Comparison of ENCODE assay signal across 13 cellular contexts in genomic region chr3:94647131-94647530, GRCh38.
"Had no signal": no experiment of that assay in that cellular context is flagged by ENCODE, and none has a peak within 500 bp of the region (broad histone marks: within the 10 kb centered on the region; RNA-seq: fewer than 3 reads in every experiment).

No MANE protein-coding gene starts in this region.

- H3K9me3 ChIP-seq: adrenal gland had no signal

- H3K4me3 ChIP-seq: adrenal gland, suprapubic skin had no signal

- ATAC-seq: activated CD4-positive, CD25-positive, alpha-beta regulatory T cell treated with anti-CD3 and anti-CD28 coated beads, Interleukin-2, amount 50 U/mL, for 24 hours; left lobe of liver; stimulated activated naive CD8-positive, alpha-beta T cell treated with anti-CD3 and anti-CD28 coated beads, Interleukin-15, Interleukin-2, amounts not matched to agents 100 U/mL and 50 U/mL, for 24 hours had no signal

- H3K36me3 ChIP-seq: adrenal gland, suprapubic skin had no signal

- H3K27ac ChIP-seq: adrenal gland, suprapubic skin had no signal

- FAIRE-seq: colon, endothelial cell of umbilical vein had no signal

- DNase-seq: activated CD4-positive, alpha-beta T cell treated with anti-CD3 and anti-CD28 coated beads, Interleukin-2, amount 50 U/mL, for 4 hours; activated naive CD4-positive, alpha-beta T cell treated with anti-CD3 and anti-CD28 coated beads, Interleukin-2, amount 50 U/mL, for 16 hours; activated T-cell treated with anti-CD3 and anti-CD28 coated beads, Interleukin-2, amount 50 U/mL, for 1 hour; adrenal gland; glutamatergic neuron; stimulated activated CD4-positive, alpha-beta T cell treated with anti-CD3 and anti-CD28 coated beads, Interleukin-2, amount 100 ng/mL, for 48 hours; stimulated activated CD8-positive, alpha-beta memory T cell treated with anti-CD3 and anti-CD28 coated beads, Interleukin-4, amount 100 ng/mL, for 48 hours; stimulated activated naive CD8-positive, alpha-beta T cell treated with anti-CD3 and anti-CD28 coated beads, Interleukin-15, Interleukin-2, amounts not matched to agents 100 U/mL and 50 U/mL, for 24 hours had no signal

- H3K27me3 ChIP-seq: adrenal gland, suprapubic skin had no signal

- H3K4me1 ChIP-seq: adrenal gland, suprapubic skin had no signal
